Comparison of ENCODE assay signal across 22 cellular contexts in the genomic region with DNA sequence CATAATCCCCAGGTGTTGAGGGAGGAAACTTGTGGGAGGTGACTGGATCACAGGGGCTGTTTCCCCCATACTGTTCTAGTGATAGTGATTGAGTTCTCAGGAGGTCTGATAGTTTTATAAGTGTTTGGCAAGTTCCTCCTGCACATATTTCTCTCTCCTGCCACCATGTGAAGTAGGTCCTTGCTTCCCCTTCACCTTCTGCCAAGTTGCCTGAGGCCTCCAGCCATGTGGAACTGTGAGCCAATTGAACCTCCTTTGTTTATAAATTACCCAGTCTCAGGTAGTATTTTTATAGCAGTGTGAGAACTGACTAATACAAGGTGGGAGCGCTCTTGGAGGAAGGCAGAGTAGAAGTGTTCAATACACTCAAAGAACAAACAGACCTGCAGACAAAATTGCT.
DNase-seq lines count a peak whose midpoint lies in the region; FAIRE-seq and TF ChIP-seq lines count a peak whose summit lies in the region.
"Had no signal": no experiment of that assay in that cellular context is flagged by ENCODE, and none has a peak within 500 bp of the region (broad histone marks: within the 10 kb centered on the region; RNA-seq: fewer than 3 reads in every experiment).

No MANE protein-coding gene starts in this region.

- POLR2A ChIA-PET in SK-N-SH (lab: Yijun Ruan, JAX): no interaction called here
- POLR2A ChIA-PET in A673 (lab: Charles Lee; ENCODE audit: low non-redundant PET): no interaction called here

- H3K27ac ChIP-seq in C4-2B (peak overlapping the region; percentile 45; the same call in 1 of the 2 replicates), OCI-LY1 (ENCODE audit: low read depth, low read length, poor library complexity, severe bottlenecking) (peak overlapping the region; percentile 19), kidney (ENCODE audit: low read depth in 2 of 2, low read length in 2 of 2) (no peak overlapping the region), ascending aorta (no peak overlapping the region), SK-N-SH (ENCODE audit: low read depth in 2 of 2, low read length in 1 of 2) (no peak overlapping the region), A673 (ENCODE audit: low read depth, low read length, poor library complexity, severe bottlenecking) (no peak overlapping the region)
- H3K27ac ChIP-seq: coronary artery, neural progenitor cell had no signal

- H3K4me1 ChIP-seq in OCI-LY1 (ENCODE audit: insufficient read depth, low read length, severe bottlenecking) (peaks cover 12% of the 10 kb centered on the region), kidney (ENCODE audit: control insufficient read depth in 1 of 2, insufficient read depth in 1 of 2, low read depth in 1 of 2, low read length in 2 of 2) (no peaks in the 10 kb centered on the region), ascending aorta (no peaks in the 10 kb centered on the region), SK-N-SH (ENCODE audit: control insufficient read depth in 1 of 2, insufficient read depth in 2 of 2, low read depth in 1 of 2, low read length in 1 of 2) (no peaks in the 10 kb centered on the region), A673 (ENCODE audit: insufficient read depth, low read length, poor library complexity, severe bottlenecking) (no peaks in the 10 kb centered on the region)

- CTCF ChIA-PET in SK-N-SH (lab: Yijun Ruan, JAX): interaction anchor here (1.1 kb wide), 1 partner anchor 12 kb away, joined by 3 read pairs; no protein-coding TSS in a partner anchor
- CTCF ChIA-PET in A673 (lab: Charles Lee): no interaction called here

- no peaks in the 10 kb centered on the region for H3K9me3 ChIP-seq in OCI-LY1 (ENCODE audit: low read length)
- H3K9me3 ChIP-seq in kidney (ENCODE audit: control insufficient read depth in 1 of 2, low read length in 2 of 2): no peaks in the 10 kb centered on the region
- no peaks in the 10 kb centered on the region for H3K9me3 ChIP-seq in ascending aorta
- H3K9me3 ChIP-seq in SK-N-SH: no peaks in the 10 kb centered on the region
- H3K9me3 ChIP-seq in A673 (ENCODE audit: low read depth, low read length, poor library complexity, severe bottlenecking): no peaks in the 10 kb centered on the region
- H3K9me3 ChIP-seq: mucosa of descending colon had no signal

- H3K9ac ChIP-seq in OCI-LY1 (ENCODE audit: low read length): no peak overlapping the region
- no peak overlapping the region for H3K9ac ChIP-seq in kidney (ENCODE audit: low read length in 2 of 2)
- no peak overlapping the region for H3K9ac ChIP-seq in SK-N-SH
- H3K9ac ChIP-seq: neural progenitor cell had no signal

- H3K79me2 ChIP-seq in OCI-LY1 (ENCODE audit: insufficient read depth, low read length): no peaks in the 10 kb centered on the region
- H3K79me2 ChIP-seq in SK-N-SH (ENCODE audit: insufficient read depth): peaks cover 48% of the 10 kb centered on the region

- H3K4me3 ChIP-seq in OCI-LY1 (ENCODE audit: low read depth, low read length, poor library complexity, severe bottlenecking): no peak overlapping the region
- H3K4me3 ChIP-seq in kidney (ENCODE audit: low read length in 2 of 2): no peak overlapping the region
- no peak overlapping the region for H3K4me3 ChIP-seq in ascending aorta
- no peak overlapping the region for H3K4me3 ChIP-seq in SK-N-SH (ENCODE audit: low read depth in 2 of 2, low read length in 1 of 2)
- no peak overlapping the region for H3K4me3 ChIP-seq in A673 (ENCODE audit: low read depth, low read length, poor library complexity, severe bottlenecking)
- H3K4me3 ChIP-seq: coronary artery, mucosa of descending colon, neural progenitor cell, smooth muscle cell had no signal

- H3K36me3 ChIP-seq in OCI-LY1 (ENCODE audit: insufficient read depth, low read length) (peaks cover 21% of the 10 kb centered on the region), kidney (ENCODE audit: control insufficient read depth in 1 of 2, insufficient read depth in 2 of 2, low read length in 2 of 2) (peaks cover 0 to 2% of the 10 kb centered on the region in 2 donors), ascending aorta (peaks cover 3 to 4% of the 10 kb centered on the region in 2 donors), SK-N-SH (replicated peaks in 1 of 2; ENCODE audit: control insufficient read depth in 1 of 2, insufficient read depth in 2 of 2, low read length in 1 of 2) (peaks cover 15 to 40% of the 10 kb centered on the region in 2 experiments), A673 (ENCODE audit: insufficient read depth, low read length, poor library complexity, severe bottlenecking) (no peaks in the 10 kb centered on the region)

- H3K4me2 ChIP-seq in OCI-LY1 (ENCODE audit: low read length) (no peak overlapping the region), SK-N-SH (no peak overlapping the region)
- H3K4me2 ChIP-seq: neural progenitor cell, smooth muscle cell had no signal

- H3K9me2 ChIP-seq in OCI-LY1 (ENCODE audit: low read depth, low read length) (no peaks in the 10 kb centered on the region), SK-N-SH (no peaks in the 10 kb centered on the region; the same call in 1 of the 2 replicates)

- intact Hi-C loops in kidney (cut with DNase I): no loop called here
- intact Hi-C loops in ascending aorta (cut with DNase I): no loop called here
- intact Hi-C loops in A673 (cut with micrococcal nuclease; ENCODE audit: unreplicated experiment): no loop called here

- no peaks in the 10 kb centered on the region for H4K20me1 ChIP-seq in OCI-LY1 (ENCODE audit: insufficient read depth, low read length)
- no peaks in the 10 kb centered on the region; the same call in 1 of the 2 replicates for H4K20me1 ChIP-seq in SK-N-SH (ENCODE audit: insufficient read depth)

- peak; percentile 72 for DNase-seq in DMS79 treated with DMSO at 0.1 percent for 48 hours (lab: John Stamatoyannopoulos, UW)
- peak; percentile 24 for DNase-seq in kidney
- DNase-seq in CD1c-positive myeloid dendritic cell (ENCODE audit: extremely low spot score): no peak
- no peak for DNase-seq in ascending aorta (ENCODE audit: low spot score in 2 of 2)
- no peak for DNase-seq in SK-N-SH
- no peak for DNase-seq in A673 (ENCODE audit: low spot score)
- DNase-seq: activated CD8-positive, alpha-beta memory T cell treated with anti-CD3 and anti-CD28 coated beads, Interleukin-2, amount 50 U/mL, for 48 hours; activated effector memory CD4-positive, alpha-beta T cell treated with anti-CD3 and anti-CD28 coated beads, Interleukin-2, amount 50 U/mL, for 16 hours; MM.1S; mucosa of descending colon; NCI-H187; NCI-H510A treated with DMSO at 0.1 percent for 48 hours; SHP77 treated with DMSO at 0.1 percent for 48 hours; stimulated activated CD4-positive, alpha-beta T cell treated with anti-CD3 and anti-CD28 coated beads, Interleukin-4, amount 100 ng/mL, for 1 hour; stimulated activated naive CD8-positive, alpha-beta T cell treated with anti-CD3 and anti-CD28 coated beads, Interleukin-15, amount 100 ng/mL, for 72 hours; T-helper 1 cell had no signal

- 100% methylated on average over 1 of the region's 1 CpG for WGBS in SK-N-SH (ENCODE audit: low lambda C conversion rate)

- H3F3A ChIP-seq in OCI-LY1 (ENCODE audit: insufficient read depth, low read length) (no peaks in the 10 kb centered on the region), SK-N-SH (replicated peaks; ENCODE audit: insufficient read depth) (peaks cover 5% of the 10 kb centered on the region)

- TF ChIP-seq CTCF in C4-2B (conservative IDR thresholded peaks at IDR 0.05) (no peak), OCI-LY1 (IDR thresholded peaks at IDR 0.05; ENCODE audit: low read length) (no peak), kidney (IDR thresholded peaks at IDR 0.05; ENCODE audit: borderline replicate concordance, extremely low read depth, insufficient read depth) (no peak), ascending aorta (IDR thresholded peaks at IDR 0.05) (no peak), SK-N-SH (IDR thresholded peaks at IDR 0.05) (no peak), A673 (conservative IDR thresholded peaks at IDR 0.05; ENCODE audit: low read depth, low read length) (no peak)

- BruUV-seq in A673 (replicated peaks; lab: Mats Ljungman, UMichigan): no TSS peak

- no peak for TF ChIP-seq RAD21 in SK-N-SH (IDR thresholded peaks at IDR 0.05; ENCODE audit: low read length)

- H3K27me3 ChIP-seq in OCI-LY1 (ENCODE audit: insufficient read depth, low read length): no peaks in the 10 kb centered on the region
- H3K27me3 ChIP-seq in ascending aorta: no peaks in the 10 kb centered on the region
- no peaks in the 10 kb centered on the region for H3K27me3 ChIP-seq in SK-N-SH (ENCODE audit: insufficient read depth)
- H3K27me3 ChIP-seq in A673 (replicated peaks; ENCODE audit: insufficient read depth, low read depth, low read length, poor library complexity): no peaks in the 10 kb centered on the region
- H3K27me3 ChIP-seq: neural progenitor cell had no signal

- H2AFZ ChIP-seq in OCI-LY1 (ENCODE audit: low read length): no peak overlapping the region
- H2AFZ ChIP-seq in SK-N-SH (ENCODE audit: low read depth): no peak overlapping the region
- H2AFZ ChIP-seq: neural progenitor cell had no signal

- FAIRE-seq in kidney (lab: Jason Lieb, UNC): no peak
- FAIRE-seq: HepG2 had no signal

- TF ChIP-seq EP300 in SK-N-SH (IDR thresholded peaks at IDR 0.05; ENCODE audit: borderline replicate concordance in 1 of 2, low read depth in 1 of 2, low read length in 1 of 2): no peak

TF ChIP-seq in SK-N-SH, 30 proteins besides CTCF, POLR2A, EP300 and RAD21 (continues in another document):
- TF ChIP-seq FOXJ3 (CRISPR knock-in tag; IDR thresholded peaks at IDR 0.05) (no peak), JUND (IDR thresholded peaks at IDR 0.05) (no peak), POLR2AphosphoS5 (IDR thresholded peaks at IDR 0.05; ENCODE audit: low read depth, low read length) (no peak), TEAD4 (IDR thresholded peaks at IDR 0.05; ENCODE audit: borderline replicate concordance, insufficient read depth) (no peak), SIN3A (IDR thresholded peaks at IDR 0.05; ENCODE audit: borderline replicate concordance, low read depth, low read length) (no peak), RFX5 (IDR thresholded peaks at IDR 0.05; ENCODE audit: low read length) (no peak), MEF2A (IDR thresholded peaks at IDR 0.05; ENCODE audit: borderline replicate concordance, low read depth) (no peak)
- TF ChIP-seq, protein P1, sequence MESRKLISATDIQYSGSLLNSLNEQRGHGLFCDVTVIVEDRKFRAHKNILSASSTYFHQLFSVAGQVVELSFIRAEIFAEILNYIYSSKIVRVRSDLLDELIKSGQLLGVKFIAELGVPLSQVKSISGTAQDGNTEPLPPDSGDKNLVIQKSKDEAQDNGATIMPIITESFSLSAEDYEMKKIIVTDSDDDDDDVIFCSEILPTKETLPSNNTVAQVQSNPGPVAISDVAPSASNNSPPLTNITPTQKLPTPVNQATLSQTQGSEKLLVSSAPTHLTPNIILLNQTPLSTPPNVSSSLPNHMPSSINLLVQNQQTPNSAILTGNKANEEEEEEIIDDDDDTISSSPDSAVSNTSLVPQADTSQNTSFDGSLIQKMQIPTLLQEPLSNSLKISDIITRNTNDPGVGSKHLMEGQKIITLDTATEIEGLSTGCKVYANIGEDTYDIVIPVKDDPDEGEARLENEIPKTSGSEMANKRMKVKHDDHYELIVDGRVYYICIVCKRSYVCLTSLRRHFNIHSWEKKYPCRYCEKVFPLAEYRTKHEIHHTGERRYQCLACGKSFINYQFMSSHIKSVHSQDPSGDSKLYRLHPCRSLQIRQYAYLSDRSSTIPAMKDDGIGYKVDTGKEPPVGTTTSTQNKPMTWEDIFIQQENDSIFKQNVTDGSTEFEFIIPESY (IDR thresholded peaks at IDR 0.05; ENCODE audit: borderline replicate concordance, low read depth): no peak

Comparison
In these comparisons a context has a peak if more than half of its experiments do, and no peak if none do; other contexts are left out.
1. H3K27ac ChIP-seq: peak in C4-2B (single experiment) and OCI-LY1 (single experiment); none in kidney (0 of 2), ascending aorta (0 of 2), SK-N-SH (0 of 2) and A673 (single experiment).
2. DNase-seq: peak in DMS79 treated with DMSO at 0.1 percent for 48 hours (single experiment) and kidney (single experiment); none in CD1c-positive myeloid dendritic cell (single experiment), ascending aorta (0 of 2), SK-N-SH (single experiment) and A673 (single experiment).